In genomic region chr15:79193157-79193948, GRCh38 we compare ENCODE assay signal across 12 cellular contexts.
"Had no signal": no experiment of that assay in that cellular context is flagged by ENCODE, and none has a peak within 500 bp of the region (broad histone marks: within the 10 kb centered on the region; RNA-seq: fewer than 3 reads in every experiment).

No MANE protein-coding gene starts in this region.

- H3K4me3 Mint-ChIP-seq: activated T-cell treated with anti-CD3 and anti-CD28 coated beads, Interleukin-2, amount 50 U/mL, for 24 hours; memory B cell; natural killer cell treated with Interleukin-12 subunit alpha and Interleukin-12 subunit beta and Interleukin-15 and Interleukin-18, amount 100 ng/mL, for 72 hours; stimulated activated naive CD8-positive, alpha-beta T cell treated with anti-CD3 and anti-CD28 coated beads, Interleukin-15, amount 100 ng/mL, for 72 hours had no signal

- H3K4me3 ChIP-seq: dorsolateral prefrontal cortex had no signal

- H3K27me3 ChIP-seq: dorsolateral prefrontal cortex had no signal

- H3K36me3 Mint-ChIP-seq: memory B cell; natural killer cell treated with Interleukin-12 subunit alpha and Interleukin-12 subunit beta and Interleukin-15 and Interleukin-18, amount 100 ng/mL, for 72 hours; type B pancreatic cell had no signal

- H3K4me1 Mint-ChIP-seq: memory B cell; stimulated activated naive CD8-positive, alpha-beta T cell treated with anti-CD3 and anti-CD28 coated beads, Interleukin-15, amount 100 ng/mL, for 72 hours had no signal

- H3K9me3 Mint-ChIP-seq: activated T-cell treated with anti-CD3 and anti-CD28 coated beads, Interleukin-2, amount 50 U/mL, for 24 hours; memory B cell; natural killer cell treated with Interleukin-12 subunit alpha and Interleukin-12 subunit beta and Interleukin-15 and Interleukin-18, amount 100 ng/mL, for 72 hours; stimulated activated naive CD8-positive, alpha-beta T cell treated with anti-CD3 and anti-CD28 coated beads, Interleukin-15, amount 100 ng/mL, for 72 hours; type B pancreatic cell had no signal

- ATAC-seq: left ventricle myocardium superior; natural killer cell treated with Interleukin-12 subunit alpha and Interleukin-12 subunit beta and Interleukin-15 and Interleukin-18, amount 100 ng/mL, for 72 hours; right cardiac atrium; stimulated activated naive CD8-positive, alpha-beta T cell treated with anti-CD3 and anti-CD28 coated beads, Interleukin-15, amount 100 ng/mL, for 72 hours had no signal

- H3K27ac ChIP-seq: dorsolateral prefrontal cortex had no signal

- DNase-seq: activated CD4-positive, alpha-beta T cell treated with anti-CD3 and anti-CD28 coated beads for 1 hour; activated CD4-positive, alpha-beta T cell treated with anti-CD3 and anti-CD28 coated beads, Interleukin-2, amount 50 U/mL, for 48 hours; activated effector memory CD4-positive, alpha-beta T cell treated with Interleukin-2 at 50 U/mL for 16 hours; activated naive CD4-positive, alpha-beta T cell treated with anti-CD3 and anti-CD28 coated beads, Interleukin-2, amount 50 U/mL, for 16 hours; activated T-cell treated with anti-CD3 and anti-CD28 coated beads, Interleukin-2, amount 50 U/mL, for 24 hours; dorsolateral prefrontal cortex; left ventricle myocardium superior; right cardiac atrium; stimulated activated naive CD8-positive, alpha-beta T cell treated with anti-CD3 and anti-CD28 coated beads, Interleukin-15, amount 100 ng/mL, for 72 hours had no signal
